ENCODE assay signal across 1 cellular context in the genomic region with DNA sequence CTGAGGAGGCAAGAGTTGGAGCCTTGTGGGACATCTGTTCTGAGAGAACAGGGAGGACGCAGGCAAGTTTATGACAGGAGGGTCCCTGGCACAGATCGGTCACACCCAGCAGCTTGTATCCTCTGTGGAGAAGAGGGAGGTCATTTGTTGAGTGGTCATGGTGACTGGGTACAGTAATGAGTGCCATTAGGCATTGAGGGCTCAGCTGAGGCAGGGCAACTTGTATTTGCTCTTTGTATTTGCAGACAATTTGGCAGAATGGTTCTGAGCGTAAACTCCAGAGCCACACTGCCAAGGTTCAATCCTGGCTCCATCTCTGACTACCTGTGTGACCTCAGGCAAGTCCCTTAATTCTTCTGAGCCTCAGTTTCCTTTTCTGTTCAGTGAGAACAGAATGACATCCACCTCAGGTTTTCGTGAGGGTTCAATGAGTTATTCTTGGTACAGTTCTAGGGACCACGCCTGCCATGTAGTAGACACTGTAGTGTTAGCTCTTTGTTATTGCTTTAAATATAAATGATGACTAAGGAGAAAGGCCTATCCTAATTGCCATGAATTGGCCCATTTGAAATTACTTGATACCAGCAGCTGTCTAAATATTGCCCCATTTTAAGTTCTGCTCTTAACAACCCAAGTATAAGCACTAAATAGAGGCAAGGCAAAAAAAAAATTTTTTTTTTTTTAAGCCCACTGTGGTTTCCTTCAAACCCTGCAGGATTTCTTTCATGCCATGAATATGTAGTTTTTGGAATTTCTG.
TF ChIP-seq lines count a peak whose summit lies in the region.

No MANE protein-coding gene starts in this region.

TF ChIP-seq in GM23338, 12 proteins besides CTCF, POLR2A, EP300 and RAD21 (continued from another document):
- TF ChIP-seq, protein P1, sequence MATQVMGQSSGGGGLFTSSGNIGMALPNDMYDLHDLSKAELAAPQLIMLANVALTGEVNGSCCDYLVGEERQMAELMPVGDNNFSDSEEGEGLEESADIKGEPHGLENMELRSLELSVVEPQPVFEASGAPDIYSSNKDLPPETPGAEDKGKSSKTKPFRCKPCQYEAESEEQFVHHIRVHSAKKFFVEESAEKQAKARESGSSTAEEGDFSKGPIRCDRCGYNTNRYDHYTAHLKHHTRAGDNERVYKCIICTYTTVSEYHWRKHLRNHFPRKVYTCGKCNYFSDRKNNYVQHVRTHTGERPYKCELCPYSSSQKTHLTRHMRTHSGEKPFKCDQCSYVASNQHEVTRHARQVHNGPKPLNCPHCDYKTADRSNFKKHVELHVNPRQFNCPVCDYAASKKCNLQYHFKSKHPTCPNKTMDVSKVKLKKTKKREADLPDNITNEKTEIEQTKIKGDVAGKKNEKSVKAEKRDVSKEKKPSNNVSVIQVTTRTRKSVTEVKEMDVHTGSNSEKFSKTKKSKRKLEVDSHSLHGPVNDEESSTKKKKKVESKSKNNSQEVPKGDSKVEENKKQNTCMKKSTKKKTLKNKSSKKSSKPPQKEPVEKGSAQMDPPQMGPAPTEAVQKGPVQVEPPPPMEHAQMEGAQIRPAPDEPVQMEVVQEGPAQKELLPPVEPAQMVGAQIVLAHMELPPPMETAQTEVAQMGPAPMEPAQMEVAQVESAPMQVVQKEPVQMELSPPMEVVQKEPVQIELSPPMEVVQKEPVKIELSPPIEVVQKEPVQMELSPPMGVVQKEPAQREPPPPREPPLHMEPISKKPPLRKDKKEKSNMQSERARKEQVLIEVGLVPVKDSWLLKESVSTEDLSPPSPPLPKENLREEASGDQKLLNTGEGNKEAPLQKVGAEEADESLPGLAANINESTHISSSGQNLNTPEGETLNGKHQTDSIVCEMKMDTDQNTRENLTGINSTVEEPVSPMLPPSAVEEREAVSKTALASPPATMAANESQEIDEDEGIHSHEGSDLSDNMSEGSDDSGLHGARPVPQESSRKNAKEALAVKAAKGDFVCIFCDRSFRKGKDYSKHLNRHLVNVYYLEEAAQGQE (IDR thresholded peaks at IDR 0.05; ENCODE audit: unreplicated experiment): no peak
- TF ChIP-seq ZNF331 (CRISPR knock-in tag; IDR thresholded peaks at IDR 0.05; ENCODE audit: low read depth) (no peak), CREB1 (CRISPR knock-in tag; IDR thresholded peaks at IDR 0.05; ENCODE audit: low read depth) (no peak), JUNB (IDR thresholded peaks at IDR 0.05; ENCODE audit: unreplicated experiment) (no peak), STAT1 (IDR thresholded peaks at IDR 0.05; ENCODE audit: unreplicated experiment) (no peak), EZH2 (IDR thresholded peaks at IDR 0.05; ENCODE audit: low read depth, unreplicated experiment) (no peak), POLR2AphosphoS5 (IDR thresholded peaks at IDR 0.05; ENCODE audit: low read depth) (no peak), NANOG (IDR thresholded peaks at IDR 0.05; ENCODE audit: borderline replicate concordance) (no peak)
- TF ChIP-seq, protein P2, sequence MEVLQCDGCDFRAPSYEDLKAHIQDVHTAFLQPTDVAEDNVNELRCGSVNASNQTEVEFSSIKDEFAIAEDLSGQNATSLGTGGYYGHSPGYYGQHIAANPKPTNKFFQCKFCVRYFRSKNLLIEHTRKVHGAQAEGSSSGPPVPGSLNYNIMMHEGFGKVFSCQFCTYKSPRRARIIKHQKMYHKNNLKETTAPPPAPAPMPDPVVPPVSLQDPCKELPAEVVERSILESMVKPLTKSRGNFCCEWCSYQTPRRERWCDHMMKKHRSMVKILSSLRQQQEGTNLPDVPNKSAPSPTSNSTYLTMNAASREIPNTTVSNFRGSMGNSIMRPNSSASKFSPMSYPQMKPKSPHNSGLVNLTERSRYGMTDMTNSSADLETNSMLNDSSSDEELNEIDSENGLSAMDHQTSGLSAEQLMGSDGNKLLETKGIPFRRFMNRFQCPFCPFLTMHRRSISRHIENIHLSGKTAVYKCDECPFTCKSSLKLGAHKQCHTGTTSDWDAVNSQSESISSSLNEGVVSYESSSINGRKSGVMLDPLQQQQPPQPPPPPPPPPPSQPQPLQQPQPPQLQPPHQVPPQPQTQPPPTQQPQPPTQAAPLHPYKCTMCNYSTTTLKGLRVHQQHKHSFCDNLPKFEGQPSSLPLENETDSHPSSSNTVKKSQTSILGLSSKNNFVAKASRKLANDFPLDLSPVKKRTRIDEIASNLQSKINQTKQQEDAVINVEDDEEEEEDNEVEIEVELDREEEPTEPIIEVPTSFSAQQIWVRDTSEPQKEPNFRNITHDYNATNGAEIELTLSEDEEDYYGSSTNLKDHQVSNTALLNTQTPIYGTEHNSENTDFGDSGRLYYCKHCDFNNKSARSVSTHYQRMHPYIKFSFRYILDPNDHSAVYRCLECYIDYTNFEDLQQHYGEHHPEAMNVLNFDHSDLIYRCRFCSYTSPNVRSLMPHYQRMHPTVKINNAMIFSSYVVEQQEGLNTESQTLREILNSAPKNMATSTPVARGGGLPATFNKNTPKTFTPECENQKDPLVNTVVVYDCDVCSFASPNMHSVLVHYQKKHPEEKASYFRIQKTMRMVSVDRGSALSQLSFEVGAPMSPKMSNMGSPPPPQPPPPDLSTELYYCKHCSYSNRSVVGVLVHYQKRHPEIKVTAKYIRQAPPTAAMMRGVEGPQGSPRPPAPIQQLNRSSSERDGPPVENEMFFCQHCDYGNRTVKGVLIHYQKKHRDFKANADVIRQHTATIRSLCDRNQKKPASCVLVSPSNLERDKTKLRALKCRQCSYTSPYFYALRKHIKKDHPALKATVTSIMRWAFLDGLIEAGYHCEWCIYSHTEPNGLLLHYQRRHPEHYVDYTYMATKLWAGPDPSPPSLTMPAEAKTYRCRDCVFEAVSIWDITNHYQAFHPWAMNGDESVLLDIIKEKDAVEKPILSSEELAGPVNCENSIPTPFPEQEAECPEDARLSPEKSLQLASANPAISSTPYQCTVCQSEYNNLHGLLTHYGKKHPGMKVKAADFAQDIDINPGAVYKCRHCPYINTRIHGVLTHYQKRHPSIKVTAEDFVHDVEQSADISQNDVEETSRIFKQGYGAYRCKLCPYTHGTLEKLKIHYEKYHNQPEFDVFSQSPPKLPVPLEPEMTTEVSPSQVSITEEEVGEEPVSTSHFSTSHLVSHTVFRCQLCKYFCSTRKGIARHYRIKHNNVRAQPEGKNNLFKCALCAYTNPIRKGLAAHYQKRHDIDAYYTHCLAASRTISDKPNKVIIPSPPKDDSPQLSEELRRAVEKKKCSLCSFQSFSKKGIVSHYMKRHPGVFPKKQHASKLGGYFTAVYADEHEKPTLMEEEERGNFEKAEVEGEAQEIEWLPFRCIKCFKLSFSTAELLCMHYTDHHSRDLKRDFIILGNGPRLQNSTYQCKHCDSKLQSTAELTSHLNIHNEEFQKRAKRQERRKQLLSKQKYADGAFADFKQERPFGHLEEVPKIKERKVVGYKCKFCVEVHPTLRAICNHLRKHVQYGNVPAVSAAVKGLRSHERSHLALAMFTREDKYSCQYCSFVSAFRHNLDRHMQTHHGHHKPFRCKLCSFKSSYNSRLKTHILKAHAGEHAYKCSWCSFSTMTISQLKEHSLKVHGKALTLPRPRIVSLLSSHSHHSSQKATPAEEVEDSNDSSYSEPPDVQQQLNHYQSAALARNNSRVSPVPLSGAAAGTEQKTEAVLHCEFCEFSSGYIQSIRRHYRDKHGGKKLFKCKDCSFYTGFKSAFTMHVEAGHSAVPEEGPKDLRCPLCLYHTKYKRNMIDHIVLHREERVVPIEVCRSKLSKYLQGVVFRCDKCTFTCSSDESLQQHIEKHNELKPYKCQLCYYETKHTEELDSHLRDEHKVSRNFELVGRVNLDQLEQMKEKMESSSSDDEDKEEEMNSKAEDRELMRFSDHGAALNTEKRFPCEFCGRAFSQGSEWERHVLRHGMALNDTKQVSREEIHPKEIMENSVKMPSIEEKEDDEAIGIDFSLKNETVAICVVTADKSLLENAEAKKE (CRISPR knock-in tag; IDR thresholded peaks at IDR 0.05): no peak
